In genomic region chr3:39386331-39386730, GRCh38 we compare ENCODE assay signal across 1 cellular context.
TF ChIP-seq lines count a peak whose summit lies in the region.

No MANE protein-coding gene starts in this region.

TF ChIP-seq in K562, 482 proteins besides CTCF, POLR2A, EP300 and RAD21:
- TF ChIP-seq NFIC (IDR thresholded peaks at IDR 0.05): peak; percentile 69
- TF ChIP-seq VEZF1 (CRISPR knock-in tag; IDR thresholded peaks at IDR 0.05): no peak
- TF ChIP-seq PRDM10 (IDR thresholded peaks at IDR 0.05; ENCODE audit: partially characterized antibody): no peak
- no peak for TF ChIP-seq SMC3 (conservative IDR thresholded peaks at IDR 0.05; ENCODE audit: insufficient read depth, low read depth, low read length)
